ENCODE assay signal across 36 cellular contexts in the genomic region with DNA sequence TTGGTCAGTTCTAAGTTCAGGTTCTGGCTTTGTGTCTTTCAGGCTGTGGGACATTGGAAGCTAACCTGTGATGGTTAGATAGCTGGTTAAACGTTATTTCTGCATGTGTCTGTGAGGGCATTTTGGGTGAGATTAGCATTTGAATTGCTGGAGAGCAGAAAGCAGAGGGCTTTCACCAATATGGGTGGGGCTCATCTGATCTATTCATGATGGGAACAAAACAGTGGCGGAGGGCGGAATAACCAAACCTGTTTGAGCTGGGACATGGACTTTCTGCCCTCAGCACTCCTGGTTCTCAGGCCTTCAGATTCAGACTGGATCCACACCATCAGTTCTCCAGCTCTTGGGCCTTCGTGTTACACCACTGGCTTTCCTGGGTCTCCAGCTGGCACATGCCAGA.
"Had no signal": no experiment of that assay in that cellular context is flagged by ENCODE, and none has a peak within 500 bp of the region (broad histone marks: within the 10 kb centered on the region; RNA-seq: fewer than 3 reads in every experiment).

No MANE protein-coding gene starts in this region.

- DNase-seq: activated CD4-positive, alpha-beta memory T cell treated with anti-CD3 and anti-CD28 coated beads, Interleukin-2, amount 10 ng/mL, durations not matched to agents 7 days and 5 days; activated CD4-positive, alpha-beta T cell treated with anti-CD3 and anti-CD28 coated beads for 1 hour; activated CD4-positive, alpha-beta T cell treated with anti-CD3 and anti-CD28 coated beads for 36 hours; activated CD4-positive, alpha-beta T cell treated with anti-CD3 and anti-CD28 coated beads for 48 hours; activated CD4-positive, alpha-beta T cell treated with anti-CD3 and anti-CD28 coated beads, Interleukin-2, amount 10 ng/mL, durations not matched to agents 7 days and 5 days; activated CD4-positive, alpha-beta T cell treated with anti-CD3 and anti-CD28 coated beads, Interleukin-2, amount 50 U/mL, for 48 hours; activated CD4-positive, CD25-positive, alpha-beta regulatory T cell; activated CD8-positive, alpha-beta memory T cell treated with anti-CD3 and anti-CD28 coated beads for 24 hours; activated CD8-positive, alpha-beta memory T cell treated with anti-CD3 and anti-CD28 coated beads, Interleukin-2, amount 10 ng/mL, durations not matched to agents 7 days and 5 days; activated CD8-positive, alpha-beta memory T cell treated with anti-CD3 and anti-CD28 coated beads, Interleukin-2, amount 50 U/mL, for 48 hours; activated CD8-positive, alpha-beta T cell treated with anti-CD3 and anti-CD28 coated beads, Interleukin-2, amount 10 ng/mL, durations not matched to agents 7 days and 5 days; activated effector memory CD4-positive, alpha-beta T cell treated with Interleukin-2 at 50 U/mL for 16 hours; activated gamma-delta T cell; activated naive CD4-positive, alpha-beta T cell treated with anti-CD3 and anti-CD28 coated beads, Interleukin-2, amount 10 ng/mL, durations not matched to agents 7 days and 5 days; activated naive CD4-positive, alpha-beta T cell treated with Interleukin-2 at 50 U/mL for 16 hours; activated naive CD8-positive, alpha-beta T cell treated with anti-CD3 and anti-CD28 coated beads, Interleukin-2, amount 10 ng/mL, durations not matched to agents 7 days and 5 days; activated naive CD8-positive, alpha-beta T cell treated with anti-CD3 and anti-CD28 coated beads, Interleukin-2, amount 50 U/mL, for 24 hours; activated T-cell treated with anti-CD3 and anti-CD28 coated beads, Interleukin-2, amount 50 U/mL, for 24 hours; activated T-cell treated with anti-CD3 and anti-CD28 coated beads, Interleukin-2, amount 50 U/mL, for 48 hours; amygdala; anterior cingulate cortex; central memory CD4-positive, alpha-beta T cell; SW 1271; T-helper 1 cell; T-helper 2 cell; T-helper 9 cell had no signal

- H3K27me3 ChIP-seq: ascending aorta, cardiac muscle cell had no signal

- H3K27me3 Mint-ChIP-seq: activated CD8-positive, alpha-beta memory T cell treated with anti-CD3 and anti-CD28 coated beads, Interleukin-2, amount 10 ng/mL, durations not matched to agents 7 days and 5 days; activated naive CD4-positive, alpha-beta T cell treated with anti-CD3 and anti-CD28 coated beads, Interleukin-2, amount 50 U/mL, for 24 hours had no signal

- H3K36me3 Mint-ChIP-seq: activated CD8-positive, alpha-beta memory T cell treated with anti-CD3 and anti-CD28 coated beads, Interleukin-2, amount 10 ng/mL, durations not matched to agents 7 days and 5 days; activated naive CD4-positive, alpha-beta T cell treated with anti-CD3 and anti-CD28 coated beads, Interleukin-2, amount 10 ng/mL, durations not matched to agents 7 days and 5 days; activated naive CD4-positive, alpha-beta T cell treated with anti-CD3 and anti-CD28 coated beads, Interleukin-2, amount 50 U/mL, for 24 hours; activated naive CD8-positive, alpha-beta T cell; activated naive CD8-positive, alpha-beta T cell treated with anti-CD3 and anti-CD28 coated beads, Interleukin-2, amount 10 ng/mL, durations not matched to agents 7 days and 5 days; brain had no signal

- H3K27ac Mint-ChIP-seq: activated CD4-positive, alpha-beta memory T cell treated with anti-CD3 and anti-CD28 coated beads, Interleukin-2, amount 10 ng/mL, durations not matched to agents 7 days and 5 days; activated CD4-positive, alpha-beta T cell treated with anti-CD3 and anti-CD28 coated beads for 36 hours; activated CD4-positive, alpha-beta T cell treated with anti-CD3 and anti-CD28 coated beads, Interleukin-2, amount 10 ng/mL, durations not matched to agents 7 days and 5 days; activated CD8-positive, alpha-beta memory T cell treated with anti-CD3 and anti-CD28 coated beads, Interleukin-2, amount 10 ng/mL, durations not matched to agents 7 days and 5 days; activated CD8-positive, alpha-beta T cell treated with anti-CD3 and anti-CD28 coated beads, Interleukin-2, amount 10 ng/mL, durations not matched to agents 7 days and 5 days; activated naive CD4-positive, alpha-beta T cell treated with anti-CD3 and anti-CD28 coated beads, Interleukin-2, amount 10 ng/mL, durations not matched to agents 7 days and 5 days; activated naive CD4-positive, alpha-beta T cell treated with anti-CD3 and anti-CD28 coated beads, Interleukin-2, amount 50 U/mL, for 24 hours; activated naive CD8-positive, alpha-beta T cell; activated naive CD8-positive, alpha-beta T cell treated with anti-CD3 and anti-CD28 coated beads, Interleukin-2, amount 10 ng/mL, durations not matched to agents 7 days and 5 days; activated naive CD8-positive, alpha-beta T cell treated with anti-CD3 and anti-CD28 coated beads, Interleukin-2, amount 50 U/mL, for 24 hours; activated T-cell treated with anti-CD3 and anti-CD28 coated beads, Interleukin-2, amount 50 U/mL, for 24 hours; activated T-helper 2 cell treated with anti-CD3 and anti-CD28 coated beads, Interferon-gamma antibody, Interleukin-2, Interleukin-4, amounts not matched to agents 10 μg/mL and 5 μg/mL and 100 μg/mL, durations not matched to agents 14 hours and 24 hours and 36 hours; brain; T-helper 1 cell treated with Interleukin-12 subunit alpha and Interleukin-12 subunit beta and Interleukin-4 antibody, amounts not matched to agents 30 μg/mL and 1 μg/mL, for 36 hours; T-helper 2 cell treated with Interferon-gamma antibody and Interleukin-4, amounts not matched to agents 5 μg/mL and 100 μg/mL, for 36 hours had no signal

- H3K9me3 Mint-ChIP-seq: activated CD4-positive, alpha-beta memory T cell treated with anti-CD3 and anti-CD28 coated beads, Interleukin-2, amount 10 ng/mL, durations not matched to agents 7 days and 5 days; activated CD4-positive, alpha-beta T cell treated with anti-CD3 and anti-CD28 coated beads, Interleukin-2, amount 10 ng/mL, durations not matched to agents 7 days and 5 days; activated naive CD4-positive, alpha-beta T cell treated with anti-CD3 and anti-CD28 coated beads, Interleukin-2, amount 10 ng/mL, durations not matched to agents 7 days and 5 days; activated naive CD4-positive, alpha-beta T cell treated with anti-CD3 and anti-CD28 coated beads, Interleukin-2, amount 50 U/mL, for 24 hours; activated naive CD8-positive, alpha-beta T cell treated with anti-CD3 and anti-CD28 coated beads, Interleukin-2, amount 10 ng/mL, durations not matched to agents 7 days and 5 days; activated naive CD8-positive, alpha-beta T cell treated with anti-CD3 and anti-CD28 coated beads, Interleukin-2, amount 50 U/mL, for 24 hours; activated T-cell treated with anti-CD3 and anti-CD28 coated beads, Interleukin-2, amount 50 U/mL, for 24 hours; activated T-helper 2 cell treated with anti-CD3 and anti-CD28 coated beads, Interferon-gamma antibody, Interleukin-2, Interleukin-4, amounts not matched to agents 10 μg/mL and 5 μg/mL and 100 μg/mL, durations not matched to agents 14 hours and 24 hours and 36 hours; brain; T-helper 1 cell treated with Interleukin-12 subunit alpha and Interleukin-12 subunit beta and Interleukin-4 antibody, amounts not matched to agents 30 μg/mL and 1 μg/mL, for 36 hours; T-helper 2 cell treated with Interferon-gamma antibody and Interleukin-4, amounts not matched to agents 5 μg/mL and 100 μg/mL, for 36 hours had no signal

- H3K27ac ChIP-seq: ascending aorta, cardiac muscle cell, VCaP had no signal

- H3K4me1 Mint-ChIP-seq: activated CD4-positive, alpha-beta memory T cell treated with anti-CD3 and anti-CD28 coated beads, Interleukin-2, amount 10 ng/mL, durations not matched to agents 7 days and 5 days; activated CD4-positive, alpha-beta T cell treated with anti-CD3 and anti-CD28 coated beads for 36 hours; activated CD4-positive, alpha-beta T cell treated with anti-CD3 and anti-CD28 coated beads, Interleukin-2, amount 10 ng/mL, durations not matched to agents 7 days and 5 days; activated CD8-positive, alpha-beta memory T cell treated with anti-CD3 and anti-CD28 coated beads, Interleukin-2, amount 10 ng/mL, durations not matched to agents 7 days and 5 days; activated naive CD4-positive, alpha-beta T cell treated with anti-CD3 and anti-CD28 coated beads, Interleukin-2, amount 10 ng/mL, durations not matched to agents 7 days and 5 days; activated naive CD4-positive, alpha-beta T cell treated with anti-CD3 and anti-CD28 coated beads, Interleukin-2, amount 50 U/mL, for 24 hours; activated naive CD8-positive, alpha-beta T cell treated with anti-CD3 and anti-CD28 coated beads, Interleukin-2, amount 10 ng/mL, durations not matched to agents 7 days and 5 days; activated naive CD8-positive, alpha-beta T cell treated with anti-CD3 and anti-CD28 coated beads, Interleukin-2, amount 50 U/mL, for 24 hours; brain had no signal

- H3K4me3 ChIP-seq: ascending aorta, cardiac muscle cell had no signal

- H3K36me3 ChIP-seq: ascending aorta, cardiac muscle cell had no signal

- H3K9me3 ChIP-seq: ascending aorta had no signal

- ATAC-seq: activated CD4-positive, alpha-beta T cell treated with anti-CD3 and anti-CD28 coated beads for 36 hours; activated CD4-positive, CD25-positive, alpha-beta regulatory T cell treated with anti-CD3 and anti-CD28 coated beads, Interleukin-2, amount 50 U/mL, for 24 hours; activated CD8-positive, alpha-beta memory T cell treated with anti-CD3 and anti-CD28 coated beads, Interleukin-2, amount 10 ng/mL, durations not matched to agents 7 days and 5 days; activated CD8-positive, alpha-beta T cell treated with anti-CD3 and anti-CD28 coated beads, Interleukin-2, amount 10 ng/mL, durations not matched to agents 7 days and 5 days; activated naive CD8-positive, alpha-beta T cell treated with anti-CD3 and anti-CD28 coated beads, Interleukin-2, amount 50 U/mL, for 24 hours had no signal

- H3K4me1 ChIP-seq: ascending aorta had no signal

- H3K4me3 Mint-ChIP-seq: activated CD4-positive, alpha-beta memory T cell treated with anti-CD3 and anti-CD28 coated beads, Interleukin-2, amount 10 ng/mL, durations not matched to agents 7 days and 5 days; activated CD4-positive, alpha-beta T cell treated with anti-CD3 and anti-CD28 coated beads for 36 hours; activated CD4-positive, alpha-beta T cell treated with anti-CD3 and anti-CD28 coated beads, Interleukin-2, amount 10 ng/mL, durations not matched to agents 7 days and 5 days; activated CD8-positive, alpha-beta memory T cell treated with anti-CD3 and anti-CD28 coated beads, Interleukin-2, amount 10 ng/mL, durations not matched to agents 7 days and 5 days; activated CD8-positive, alpha-beta T cell treated with anti-CD3 and anti-CD28 coated beads, Interleukin-2, amount 10 ng/mL, durations not matched to agents 7 days and 5 days; activated naive CD4-positive, alpha-beta T cell treated with anti-CD3 and anti-CD28 coated beads, Interleukin-2, amount 10 ng/mL, durations not matched to agents 7 days and 5 days; activated naive CD4-positive, alpha-beta T cell treated with anti-CD3 and anti-CD28 coated beads, Interleukin-2, amount 50 U/mL, for 24 hours; activated naive CD8-positive, alpha-beta T cell; activated naive CD8-positive, alpha-beta T cell treated with anti-CD3 and anti-CD28 coated beads, Interleukin-2, amount 10 ng/mL, durations not matched to agents 7 days and 5 days; activated naive CD8-positive, alpha-beta T cell treated with anti-CD3 and anti-CD28 coated beads, Interleukin-2, amount 50 U/mL, for 24 hours; activated T-cell treated with anti-CD3 and anti-CD28 coated beads, Interleukin-2, amount 50 U/mL, for 24 hours; brain; T-helper 1 cell treated with Interleukin-12 subunit alpha and Interleukin-12 subunit beta and Interleukin-4 antibody, amounts not matched to agents 30 μg/mL and 1 μg/mL, for 36 hours; T-helper 2 cell treated with Interferon-gamma antibody and Interleukin-4, amounts not matched to agents 5 μg/mL and 100 μg/mL, for 36 hours had no signal
